ENCODE assay signal across 11 cellular contexts in the genomic region with DNA sequence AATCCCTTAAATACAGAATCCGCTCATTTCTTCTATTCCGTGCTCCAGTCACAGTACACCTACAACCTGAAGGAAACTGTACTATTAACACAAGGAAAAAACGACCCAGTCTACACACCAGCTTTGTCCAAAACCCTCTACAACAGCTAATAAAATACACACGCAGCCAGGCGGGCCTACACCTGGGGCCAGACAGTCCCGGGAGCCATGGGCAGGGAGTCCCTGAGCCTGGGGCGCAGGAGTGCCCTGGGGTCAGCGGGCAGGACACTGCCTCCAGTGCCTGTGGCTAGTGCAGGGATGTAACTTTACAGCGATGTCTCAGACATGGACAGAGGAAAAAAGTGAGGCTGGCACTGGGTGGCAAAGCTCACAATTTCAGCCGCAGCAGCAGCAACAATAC. TPM values are rescaled to one million over a fixed set of nuclear protein-coding genes. Genes with fewer than 3 reads are reported as not detected.
DNase-seq lines count a peak whose midpoint lies in the region; ATAC-seq, FAIRE-seq and TF ChIP-seq lines count a peak whose summit lies in the region.
"Had no signal": no experiment of that assay in that cellular context is flagged by ENCODE, and none has a peak within 500 bp of the region (broad histone marks: within the 10 kb centered on the region; RNA-seq: fewer than 3 reads in every experiment).

No MANE protein-coding gene starts in this region.

- H3K4me3 ChIP-seq in CD8-positive, alpha-beta T cell (ENCODE audit: low read depth, low read length): no peak overlapping the region
- peak overlapping the region; percentile 29; the same call in 1 of the 2 replicates for H3K4me3 ChIP-seq in GM12878
- no peak overlapping the region for H3K4me3 ChIP-seq in gastroesophageal sphincter
- H3K4me3 ChIP-seq: mucosa of descending colon had no signal

- DNase-seq in CD8-positive, alpha-beta T cell: no peak
- no peak for DNase-seq in GM12878 (ENCODE audit: low read depth, low spot score)
- DNase-seq in natural killer cell treated with Interleukin-12 subunit alpha and Interleukin-12 subunit beta and Interleukin-15 and Interleukin-18, amount 100 ng/mL, for 72 hours (ENCODE audit: low spot score): no peak
- DNase-seq in NCI-H1417 treated with DMSO at 0.1 percent for 48 hours (lab: John Stamatoyannopoulos, UW): no peak
- DNase-seq in T-helper 9 cell: no peak
- no peak for DNase-seq in SW 1271 (lab: John Stamatoyannopoulos, UW)
- DNase-seq: central memory CD4-positive, alpha-beta T cell had no signal

- no peaks in the 10 kb centered on the region for H3K9me3 ChIP-seq in CD8-positive, alpha-beta T cell (ENCODE audit: low read length)
- H3K9me3 ChIP-seq in GM12878 (replicated peaks; ENCODE audit: control insufficient read depth, insufficient read depth, low read length) (no peaks in the 10 kb centered on the region), gastroesophageal sphincter (no peaks in the 10 kb centered on the region)
- H3K9me3 ChIP-seq: mucosa of descending colon had no signal

- BruUV-seq in GM12878 (replicated peaks; lab: Mats Ljungman, UMichigan): no TSS peak

- POLR2A ChIA-PET in CD8-positive, alpha-beta T cell (lab: Charles Lee): no interaction called here
- POLR2A ChIA-PET in GM12878 (lab: Charles Lee): interaction anchor here (0.6 to 0.7 kb wide), 5 partner anchors 35 to 1503 kb away, joined by 3 to 5 read pairs (median 3); a partner anchor contains a TSS

- peaks cover 35% of the 10 kb centered on the region for H3K36me3 Mint-ChIP-seq in CD8-positive, alpha-beta T cell
- H3K36me3 Mint-ChIP-seq in IgD-negative memory B cell: peaks cover 4% of the 10 kb centered on the region
- H3K36me3 Mint-ChIP-seq in natural killer cell treated with Interleukin-12 subunit alpha and Interleukin-12 subunit beta and Interleukin-15 and Interleukin-18, amount 100 ng/mL, for 72 hours: no peaks in the 10 kb centered on the region

- H2AFZ ChIP-seq in GM12878 (ENCODE audit: control insufficient read depth, low read depth, low read length): no peak overlapping the region

- CTCF ChIA-PET in CD8-positive, alpha-beta T cell (lab: Charles Lee): interaction anchor here (1.5 to 3.0 kb wide), 2 partner anchors 16 to 17 kb away, joined by 3 to 13 read pairs; no protein-coding TSS in a partner anchor
- CTCF ChIA-PET in GM12878 (lab: Yijun Ruan, JAX): interaction anchor here (1.2 kb wide), 1 partner anchor 33 kb away, joined by 3 read pairs; no protein-coding TSS in a partner anchor

- H3K27me3 Mint-ChIP-seq in CD8-positive, alpha-beta T cell (ENCODE audit: low read depth): no peaks in the 10 kb centered on the region
- H3K27me3 Mint-ChIP-seq in IgD-negative memory B cell: no peaks in the 10 kb centered on the region
- H3K27me3 Mint-ChIP-seq in natural killer cell treated with Interleukin-12 subunit alpha and Interleukin-12 subunit beta and Interleukin-15 and Interleukin-18, amount 100 ng/mL, for 72 hours: no peaks in the 10 kb centered on the region

- SMC1A ChIA-PET in GM12878 (lab: Charles Lee; ENCODE audit: uncharacterized antibody, unreplicated experiment): no interaction called here

- WGBS in GM12878 (ENCODE audit: insufficient coverage, insufficient replicate concordance, low lambda C conversion rate, missing lambda C conversion rate): 87% methylated on average over 10 of the region's 10 CpGs
- 71 to 84% methylated on average over 3 to 4 of the region's 10 CpGs for WGBS in gastroesophageal sphincter (ENCODE audit: low coverage in 1 of 2), 2 donors

- H3K4me3 Mint-ChIP-seq in CD8-positive, alpha-beta T cell: peak overlapping the region; percentile 72
- peak overlapping the region; percentile 67 to 86 (median 78) for H3K4me3 Mint-ChIP-seq in IgD-negative memory B cell
- peak overlapping the region; percentile 82 for H3K4me3 Mint-ChIP-seq in natural killer cell treated with Interleukin-12 subunit alpha and Interleukin-12 subunit beta and Interleukin-15 and Interleukin-18, amount 100 ng/mL, for 72 hours

- no peak for TF ChIP-seq EP300 in GM12878 (IDR thresholded peaks at IDR 0.05; ENCODE audit: borderline replicate concordance in 1 of 2, control insufficient read depth in 1 of 2, low read depth in 2 of 2, low read length in 2 of 2)
- TF ChIP-seq EP300 in gastroesophageal sphincter (IDR thresholded peaks at IDR 0.05): no peak

- TF ChIP-seq POLR2A in GM12878 (IDR thresholded peaks at IDR 0.05; ENCODE audit: low read depth, low read length) (no peak), gastroesophageal sphincter (IDR thresholded peaks at IDR 0.05) (no peak)

- RAD21 ChIA-PET in GM12878 (lab: Charles Lee; ENCODE audit: unreplicated experiment): no interaction called here

- peaks cover 14% of the 10 kb centered on the region for H3K4me1 Mint-ChIP-seq in CD8-positive, alpha-beta T cell (ENCODE audit: low read depth)
- peaks cover 4 to 10% (median 8%) of the 10 kb centered on the region in 3 donors for H3K4me1 Mint-ChIP-seq in IgD-negative memory B cell
- H3K4me1 Mint-ChIP-seq in natural killer cell treated with Interleukin-12 subunit alpha and Interleukin-12 subunit beta and Interleukin-15 and Interleukin-18, amount 100 ng/mL, for 72 hours (ENCODE audit: low read depth in 2 of 2): peaks cover 20 to 26% of the 10 kb centered on the region in 2 donors

- peaks cover 17% of the 10 kb centered on the region for H3K4me1 ChIP-seq in CD8-positive, alpha-beta T cell (ENCODE audit: insufficient read depth, low read length)
- H3K4me1 ChIP-seq in GM12878 (ENCODE audit: control insufficient read depth, insufficient read depth, low read length) (peaks cover 8% of the 10 kb centered on the region; the same call in 1 of the 2 replicates), gastroesophageal sphincter (peaks cover 0 to 29% (median 10%) of the 10 kb centered on the region in 3 donors)
- H3K4me1 ChIP-seq: foreskin keratinocyte had no signal

- H3K79me2 ChIP-seq in GM12878 (ENCODE audit: control insufficient read depth, insufficient read depth, low read length): peaks cover 18% of the 10 kb centered on the region

- no peaks in the 10 kb centered on the region for H3K27me3 ChIP-seq in CD8-positive, alpha-beta T cell (ENCODE audit: insufficient read depth, low read length)
- no peaks in the 10 kb centered on the region for H3K27me3 ChIP-seq in GM12878 (replicated peaks in 1 of 2; ENCODE audit: control insufficient read depth in 2 of 2, insufficient read depth in 2 of 2, low read length in 1 of 2)
- H3K27me3 ChIP-seq in gastroesophageal sphincter: no peaks in the 10 kb centered on the region
- H3K27me3 ChIP-seq: foreskin keratinocyte had no signal

- H3K9ac ChIP-seq in GM12878 (ENCODE audit: control insufficient read depth, insufficient read depth, low read length): no peak overlapping the region

- no peak for TF ChIP-seq CTCF in CD8-positive, alpha-beta T cell (IDR thresholded peaks at IDR 0.05)
- TF ChIP-seq CTCF in GM12878 (IDR thresholded peaks at IDR 0.05 in 2 of 3, conservative IDR thresholded peaks at IDR 0.05 in 1 of 3; ENCODE audit: control insufficient read depth in 2 of 3, extremely low read depth in 1 of 3, insufficient read depth in 1 of 3, low read depth in 3 of 3, low read length in 3 of 3) (no peak), gastroesophageal sphincter (IDR thresholded peaks at IDR 0.05) (no peak)

- H3K27ac Mint-ChIP-seq in CD8-positive, alpha-beta T cell: peak overlapping the region; percentile 22
- peak overlapping the region; percentile 72 to 81 (median 80) for H3K27ac Mint-ChIP-seq in IgD-negative memory B cell
- H3K27ac Mint-ChIP-seq in natural killer cell treated with Interleukin-12 subunit alpha and Interleukin-12 subunit beta and Interleukin-15 and Interleukin-18, amount 100 ng/mL, for 72 hours: peak overlapping the region; percentile 49 to 62

- peaks cover 6% of the 10 kb centered on the region for H3K36me3 ChIP-seq in CD8-positive, alpha-beta T cell (ENCODE audit: insufficient read depth, low read length)
- H3K36me3 ChIP-seq in GM12878 (ENCODE audit: control insufficient read depth in 2 of 2, insufficient read depth in 2 of 2, low read length in 1 of 2) (peaks cover 0 to 2% of the 10 kb centered on the region in 2 experiments; a peak in 2 of 4 replicates), gastroesophageal sphincter (peaks cover 0 to 75% of the 10 kb centered on the region in 2 donors)

- no peaks in the 10 kb centered on the region for H3K9me3 Mint-ChIP-seq in CD8-positive, alpha-beta T cell
- H3K9me3 Mint-ChIP-seq in IgD-negative memory B cell: no peaks in the 10 kb centered on the region
- no peaks in the 10 kb centered on the region for H3K9me3 Mint-ChIP-seq in natural killer cell treated with Interleukin-12 subunit alpha and Interleukin-12 subunit beta and Interleukin-15 and Interleukin-18, amount 100 ng/mL, for 72 hours

- TF ChIP-seq RAD21 in GM12878 (IDR thresholded peaks at IDR 0.05; ENCODE audit: insufficient read depth, low read depth, low read length): no peak

- in situ Hi-C loops in GM12878 (cut with MboI): no loop called here

- no peaks in the 10 kb centered on the region for H4K20me1 ChIP-seq in GM12878 (ENCODE audit: control insufficient read depth, insufficient read depth)

- no peak for ATAC-seq in CD8-positive, alpha-beta T cell
- ATAC-seq in GM12878: no peak
- no peak for ATAC-seq in natural killer cell treated with Interleukin-12 subunit alpha and Interleukin-12 subunit beta and Interleukin-15 and Interleukin-18, amount 100 ng/mL, for 72 hours
- no peak for ATAC-seq in gastroesophageal sphincter

- intact Hi-C loops in CD8-positive, alpha-beta T cell (cut with DNase I, micrococcal nuclease): no loop called here
- intact Hi-C loops in GM12878 (cut with micrococcal nuclease; ENCODE audit: unreplicated experiment): no loop called here

- no peak for FAIRE-seq in GM12878 (lab: Jason Lieb, UNC)

- no peak overlapping the region for H3K27ac ChIP-seq in CD8-positive, alpha-beta T cell (ENCODE audit: low read depth, low read length)
- H3K27ac ChIP-seq in GM12878 (ENCODE audit: control insufficient read depth, insufficient read depth) (no peak overlapping the region), gastroesophageal sphincter (no peak overlapping the region)
- H3K27ac ChIP-seq: foreskin keratinocyte had no signal

- peak overlapping the region; percentile 59; the same call in 1 of the 2 replicates for H3K4me2 ChIP-seq in GM12878 (ENCODE audit: control insufficient read depth, insufficient read depth)

RNA-seq across cellular contexts. Expression of a gene that starts 28.5 kb away (rescaled TPM):
- 10 to 100 TPM; 30.7 to 31.9 TPM for total RNA-seq in CD8-positive, alpha-beta T cell
- polyA plus RNA-seq in IgD-negative memory B cell (55.9 TPM), GM12878 (2011; rRNA removed) (9.5 and 19.9 TPM in 2 replicates), GM12878 (2014; fragmentation: Illumina TruSeq; extraction: Trizol) (2.5 and 7.9 TPM in 2 replicates), GM12878 (2014; fragmentation: Nextera tagmentation; extraction: Ambion mirVana) (1 to 10 TPM in 1 of 2 experiments, under 1 TPM in 1; 0.80 to 2.4 TPM), GM12878 (2014; rRNA removed) (29.9 and 36.9 TPM in 2 replicates), GM12878 (2016; fragmentation: Nextera tagmentation; extraction: Ambion mirVana) (10 to 100 TPM; 25.9 to 32.6 TPM)
- total RNA-seq in GM12878 (2013; cell fraction: nucleolus; rRNA removed): 14.1 and 16.1 TPM in 2 replicates
- total RNA-seq in GM12878 (2014; rRNA removed) (19.8 and 21.9 TPM in 2 replicates), GM12878 (2014; rRNA removed; fragmentation: Illumina TruSeq; extraction: Trizol) (10.7 TPM in 2 replicates), GM12878 (2021) (23.6 and 25.3 TPM in 2 replicates), gastroesophageal sphincter (10 to 100 TPM; 45.1 to 55.3 (median 50.5) TPM)
- 8.7 TPM for polyA plus RNA-seq in GM12878 (2011; ENCODE audit: low read depth)
- 27.0 and 37.0 TPM in 2 replicates for polyA plus RNA-seq in GM12878 (2011; cell fraction: cytosol; rRNA removed)
- 63.8 and 81.0 TPM in 2 replicates for polyA plus RNA-seq in GM12878 (2011; cell fraction: nucleus; rRNA removed)
- 21.9 and 23.7 TPM in 2 replicates for polyA plus RNA-seq in GM12878 (2012)
- polyA minus RNA-seq in GM12878 (2011; rRNA and poly(A)+ RNA removed): 7.9 and 8.0 TPM in 2 replicates
- polyA minus RNA-seq in GM12878 (2011; cell fraction: cytosol; rRNA and poly(A)+ RNA removed): 7.3 and 8.2 TPM in 2 replicates
- polyA minus RNA-seq in GM12878 (2011; cell fraction: nucleus; rRNA and poly(A)+ RNA removed): 6.5 and 16.5 TPM in 2 replicates
- 10 to 100 TPM; 36.1 to 38.9 TPM for total RNA-seq in natural killer cell treated with Interleukin-12 subunit alpha and Interleukin-12 subunit beta and Interleukin-15 and Interleukin-18, amount 100 ng/mL, for 72 hours

RNA-seq across cellular contexts. Expression of a gene that starts 28.5 kb away (rescaled TPM):
- 10 to 100 TPM; 21.6 to 22.7 TPM for total RNA-seq in CD8-positive, alpha-beta T cell
- polyA plus RNA-seq in IgD-negative memory B cell (116 TPM), GM12878 (2011; rRNA removed) (12.3 and 26.2 TPM in 2 replicates), GM12878 (2014; fragmentation: Illumina TruSeq; extraction: Trizol) (0.81 and 9.9 TPM in 2 replicates), GM12878 (2014; fragmentation: Nextera tagmentation; extraction: Ambion mirVana) (10 to 100 TPM in 1 of 2 experiments, 1 to 10 TPM in 1; 3.4 to 11.2 TPM), GM12878 (2014; rRNA removed) (72.2 and 86.1 TPM in 2 replicates), GM12878 (2016; fragmentation: Nextera tagmentation; extraction: Ambion mirVana) (100 to 1,000 TPM; 101 to 108 TPM)
- total RNA-seq in GM12878 (2013; cell fraction: nucleolus; rRNA removed): 6.0 and 6.3 TPM in 2 replicates
- total RNA-seq in GM12878 (2014; rRNA removed) (72.7 and 73.7 TPM in 2 replicates), GM12878 (2014; rRNA removed; fragmentation: Illumina TruSeq; extraction: Trizol) (20.9 and 23.4 TPM in 2 replicates), GM12878 (2021) (66.1 and 67.6 TPM in 2 replicates), gastroesophageal sphincter (100 to 1,000 TPM in 3 of 4 donors, 10 to 100 TPM in 1; 63.7 to 107 (median 103) TPM)
- 7.7 TPM for polyA plus RNA-seq in GM12878 (2011; ENCODE audit: low read depth)
- 37.2 and 58.2 TPM in 2 replicates for polyA plus RNA-seq in GM12878 (2011; cell fraction: cytosol; rRNA removed)
- polyA plus RNA-seq in GM12878 (2011; cell fraction: nucleus; rRNA removed): 25.4 and 32.3 TPM in 2 replicates
- polyA plus RNA-seq in GM12878 (2012): 36.1 and 41.1 TPM in 2 replicates
- 5.3 and 22.8 TPM in 2 replicates for polyA minus RNA-seq in GM12878 (2011; rRNA and poly(A)+ RNA removed)
- 16.0 and 19.3 TPM in 2 replicates for polyA minus RNA-seq in GM12878 (2011; cell fraction: cytosol; rRNA and poly(A)+ RNA removed)
- polyA minus RNA-seq in GM12878 (2011; cell fraction: nucleus; rRNA and poly(A)+ RNA removed): 6.5 and 9.8 TPM in 2 replicates
- total RNA-seq in natural killer cell treated with Interleukin-12 subunit alpha and Interleukin-12 subunit beta and Interleukin-15 and Interleukin-18, amount 100 ng/mL, for 72 hours: 100 to 1,000 TPM in 1 of 2 donors, 10 to 100 TPM in 1; 57.4 to 108 TPM

RNA-seq across cellular contexts. Expression of a gene that starts 34.3 kb away (rescaled TPM):
- total RNA-seq in CD8-positive, alpha-beta T cell: 10 to 100 TPM; 52.9 to 53.3 TPM
- polyA plus RNA-seq in IgD-negative memory B cell (9.2 TPM), GM12878 (2011; rRNA removed) (8.9 and 11.2 TPM in 2 replicates), GM12878 (2014; fragmentation: Illumina TruSeq; extraction: Trizol) (1.1 and 2.1 TPM in 2 replicates), GM12878 (2014; fragmentation: Nextera tagmentation; extraction: Ambion mirVana) (under 1 TPM; 0.40 to 0.57 TPM), GM12878 (2014; rRNA removed) (15.1 and 20.7 TPM in 2 replicates), GM12878 (2016; fragmentation: Nextera tagmentation; extraction: Ambion mirVana) (1 to 10 TPM; 8.6 to 9.6 TPM)
- 59.6 and 66.8 TPM in 2 replicates for total RNA-seq in GM12878 (2013; cell fraction: nucleolus; rRNA removed)
- total RNA-seq in GM12878 (2014; rRNA removed) (7.5 and 12.4 TPM in 2 replicates), GM12878 (2014; rRNA removed; fragmentation: Illumina TruSeq; extraction: Trizol) (3.5 and 5.4 TPM in 2 replicates), GM12878 (2021) (18.4 and 21.6 TPM in 2 replicates), gastroesophageal sphincter (10 to 100 TPM; 12.3 to 29.4 (median 16.4) TPM)
- polyA plus RNA-seq in GM12878 (2011; ENCODE audit: low read depth): 6.8 TPM
- polyA plus RNA-seq in GM12878 (2011; cell fraction: cytosol; rRNA removed): 8.2 and 12.7 TPM in 2 replicates
- polyA plus RNA-seq in GM12878 (2011; cell fraction: nucleus; rRNA removed): 109 and 131 TPM in 2 replicates
- polyA plus RNA-seq in GM12878 (2012): 10.9 and 18.3 TPM in 2 replicates
- 4.3 and 6.6 TPM in 2 replicates for polyA minus RNA-seq in GM12878 (2011; rRNA and poly(A)+ RNA removed)
- 6.7 and 10.3 TPM in 2 replicates for polyA minus RNA-seq in GM12878 (2011; cell fraction: cytosol; rRNA and poly(A)+ RNA removed)
- polyA minus RNA-seq in GM12878 (2011; cell fraction: nucleus; rRNA and poly(A)+ RNA removed): 14.6 and 20.2 TPM in 2 replicates
- 10 to 100 TPM; 25.4 to 72.1 TPM for total RNA-seq in natural killer cell treated with Interleukin-12 subunit alpha and Interleukin-12 subunit beta and Interleukin-15 and Interleukin-18, amount 100 ng/mL, for 72 hours

RNA-seq across cellular contexts. Expression of a gene that starts 40.4 kb away (rescaled TPM):
- total RNA-seq in CD8-positive, alpha-beta T cell: 10 to 100 TPM in 1 of 2 experiments, 1 to 10 TPM in 1; 8.1 to 10.3 TPM
- polyA plus RNA-seq in IgD-negative memory B cell (37.0 TPM), GM12878 (2011; rRNA removed) (24.5 and 32.9 TPM in 2 replicates), GM12878 (2014; fragmentation: Illumina TruSeq; extraction: Trizol) (4.1 and 9.2 TPM in 2 replicates), GM12878 (2014; fragmentation: Nextera tagmentation; extraction: Ambion mirVana) (1 to 10 TPM; 1.7 to 4.7 TPM), GM12878 (2014; rRNA removed) (25.4 and 27.1 TPM in 2 replicates), GM12878 (2016; fragmentation: Nextera tagmentation; extraction: Ambion mirVana) (10 to 100 TPM; 45.3 to 56.1 TPM)
- total RNA-seq in GM12878 (2013; cell fraction: nucleolus; rRNA removed): 7.8 and 10.6 TPM in 2 replicates
- total RNA-seq in GM12878 (2014; rRNA removed) (23.8 and 29.2 TPM in 2 replicates), GM12878 (2014; rRNA removed; fragmentation: Illumina TruSeq; extraction: Trizol) (12.4 and 15.1 TPM in 2 replicates), GM12878 (2021) (21.9 and 23.7 TPM in 2 replicates), gastroesophageal sphincter (10 to 100 TPM in 3 of 4 donors, 1 to 10 TPM in 1; 10.0 to 18.7 (median 13.8) TPM)
- 12.4 TPM for polyA plus RNA-seq in GM12878 (2011; ENCODE audit: low read depth)
- polyA plus RNA-seq in GM12878 (2011; cell fraction: cytosol; rRNA removed): 41.9 and 49.1 TPM in 2 replicates
- polyA plus RNA-seq in GM12878 (2011; cell fraction: nucleus; rRNA removed): 21.9 and 25.0 TPM in 2 replicates
- 15.1 and 16.1 TPM in 2 replicates for polyA plus RNA-seq in GM12878 (2012)
- 12.1 and 16.2 TPM in 2 replicates for polyA minus RNA-seq in GM12878 (2011; rRNA and poly(A)+ RNA removed)
- 6.8 and 7.5 TPM in 2 replicates for polyA minus RNA-seq in GM12878 (2011; cell fraction: cytosol; rRNA and poly(A)+ RNA removed)
- polyA minus RNA-seq in GM12878 (2011; cell fraction: nucleus; rRNA and poly(A)+ RNA removed): 6.4 and 13.4 TPM in 2 replicates
- total RNA-seq in natural killer cell treated with Interleukin-12 subunit alpha and Interleukin-12 subunit beta and Interleukin-15 and Interleukin-18, amount 100 ng/mL, for 72 hours: 10 to 100 TPM; 18.4 to 31.1 TPM

RNA-seq across cellular contexts. Expression of a gene that starts 46.8 kb away (rescaled TPM):
- total RNA-seq in CD8-positive, alpha-beta T cell: 10 to 100 TPM; 13.8 to 18.3 TPM
- polyA plus RNA-seq in IgD-negative memory B cell (26.0 TPM), GM12878 (2011; rRNA removed) (0.03 and 0.16 TPM in 2 replicates), GM12878 (2014; fragmentation: Illumina TruSeq; extraction: Trizol) (0.03 TPM in 1 of 2 replicates, not detected in the other), GM12878 (2014; fragmentation: Nextera tagmentation; extraction: Ambion mirVana) (not detected), GM12878 (2014; rRNA removed) (0.56 TPM in 2 replicates), GM12878 (2016; fragmentation: Nextera tagmentation; extraction: Ambion mirVana) (under 1 TPM; 0.14 to 0.31 TPM)
- 0.37 and 0.44 TPM in 2 replicates for total RNA-seq in GM12878 (2013; cell fraction: nucleolus; rRNA removed)
- total RNA-seq in GM12878 (2014; rRNA removed) (0.17 TPM in 1 of 2 replicates, not detected in the other), GM12878 (2014; rRNA removed; fragmentation: Illumina TruSeq; extraction: Trizol) (not detected in 2 replicates), GM12878 (2021) (0.56 and 0.58 TPM in 2 replicates), gastroesophageal sphincter (10 to 100 TPM in 1 of 4 donors, 1 to 10 TPM in 3; 1.1 to 14.2 (median 3.0) TPM)
- polyA plus RNA-seq in GM12878 (2011; ENCODE audit: low read depth): 0.35 TPM
- 0.03 and 0.15 TPM in 2 replicates for polyA plus RNA-seq in GM12878 (2011; cell fraction: cytosol; rRNA removed)
- 0.99 and 1.3 TPM in 2 replicates for polyA plus RNA-seq in GM12878 (2011; cell fraction: nucleus; rRNA removed)
- 0.70 and 1.6 TPM in 2 replicates for polyA plus RNA-seq in GM12878 (2012)
- not detected in 2 replicates for polyA minus RNA-seq in GM12878 (2011; rRNA and poly(A)+ RNA removed)
- not detected in 2 replicates for polyA minus RNA-seq in GM12878 (2011; cell fraction: cytosol; rRNA and poly(A)+ RNA removed)
- 0.19 and 0.48 TPM in 2 replicates for polyA minus RNA-seq in GM12878 (2011; cell fraction: nucleus; rRNA and poly(A)+ RNA removed)
- total RNA-seq in natural killer cell treated with Interleukin-12 subunit alpha and Interleukin-12 subunit beta and Interleukin-15 and Interleukin-18, amount 100 ng/mL, for 72 hours: under 1 TPM; 0.17 to 0.31 TPM

Comparison
In these comparisons a context has a peak if more than half of its experiments do, and no peak if none do; other contexts are left out.
1. H3K27ac Mint-ChIP-seq: peak in every context shown above with its lines; median percentile 80 in IgD-negative memory B cell; 56 in natural killer cell treated with Interleukin-12 subunit alpha and Interleukin-12 subunit beta and Interleukin-15 and Interleukin-18, amount 100 ng/mL, for 72 hours; 22 in CD8-positive, alpha-beta T cell.